Comparison of ENCODE assay signal across 10 cellular contexts in the genomic region with DNA sequence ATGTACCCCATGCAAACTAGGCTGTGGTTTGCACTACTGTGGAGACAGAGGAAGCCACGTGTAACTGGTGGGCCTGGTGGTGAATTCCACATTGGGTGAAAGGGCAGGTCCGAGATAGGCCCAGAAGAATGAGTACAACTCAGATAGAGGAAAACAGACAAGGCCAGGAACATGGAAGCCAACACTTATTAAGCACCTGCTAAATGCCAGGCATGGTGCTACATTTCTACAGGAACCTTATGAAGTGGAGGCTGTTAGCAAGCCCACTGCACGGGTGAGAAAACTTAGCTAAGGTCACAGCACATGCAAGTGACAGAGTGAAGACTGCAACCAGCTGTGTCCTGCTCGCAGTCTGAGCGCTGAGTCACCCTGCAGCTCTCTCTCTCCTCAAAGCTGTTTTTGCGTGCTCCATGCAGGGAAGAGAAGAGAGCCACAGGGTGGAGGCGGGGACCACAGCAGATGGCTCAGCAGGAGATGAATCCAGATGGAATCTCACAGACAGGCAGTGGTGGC.
DNase-seq lines count a peak whose midpoint lies in the region; ATAC-seq and TF ChIP-seq lines count a peak whose summit lies in the region.
"Had no signal": no experiment of that assay in that cellular context is flagged by ENCODE, and none has a peak within 500 bp of the region (broad histone marks: within the 10 kb centered on the region; RNA-seq: fewer than 3 reads in every experiment).

No MANE protein-coding gene starts in this region.

- DNase-seq in AG20443 (ENCODE audit: low spot score): peak; percentile 96
- DNase-seq in HFF-Myc (ENCODE audit: extremely low read depth, low read depth): peak; percentile 80
- DNase-seq in amygdala (lab: John Stamatoyannopoulos, UW): peak in 29 of 56 donors; percentile 2 to 63 (median 29)
- peak; percentile 8 to 41 for DNase-seq in hippocampal formation (lab: John Stamatoyannopoulos, UW)
- DNase-seq in COLO829 (ENCODE audit: low spot score): no peak
- DNase-seq in stimulated activated CD8-positive, alpha-beta memory T cell treated with anti-CD3 and anti-CD28 coated beads, Interleukin-4, amount 100 ng/mL, for 48 hours: no peak
- no peak for DNase-seq in activated T-helper 1 cell treated with anti-CD3 and anti-CD28 coated beads, Interleukin-12 subunit alpha, Interleukin-12 subunit beta, Interleukin-2, Interleukin-4 antibody, amounts not matched to agents 30 ng/mL and 10 ng/mL and 1 ng/mL, durations not matched to agents 14 hours and 24 hours and 36 hours (ENCODE audit: low spot score)
- DNase-seq: kidney had no signal

- no peaks in the 10 kb centered on the region for H3K9me3 Mint-ChIP-seq in activated T-helper 1 cell treated with anti-CD3 and anti-CD28 coated beads, Interleukin-12 subunit alpha, Interleukin-12 subunit beta, Interleukin-2, Interleukin-4 antibody, amounts not matched to agents 30 ng/mL and 10 ng/mL and 1 ng/mL, durations not matched to agents 14 hours and 24 hours and 36 hours

- no peaks in the 10 kb centered on the region for H3K36me3 Mint-ChIP-seq in activated T-helper 1 cell treated with anti-CD3 and anti-CD28 coated beads, Interleukin-12 subunit alpha, Interleukin-12 subunit beta, Interleukin-2, Interleukin-4 antibody, amounts not matched to agents 30 ng/mL and 10 ng/mL and 1 ng/mL, durations not matched to agents 14 hours and 24 hours and 36 hours (ENCODE audit: low read depth)

- H3K27ac Mint-ChIP-seq in activated T-helper 1 cell treated with anti-CD3 and anti-CD28 coated beads, Interleukin-12 subunit alpha, Interleukin-12 subunit beta, Interleukin-2, Interleukin-4 antibody, amounts not matched to agents 30 ng/mL and 10 ng/mL and 1 ng/mL, durations not matched to agents 14 hours and 24 hours and 36 hours: no peak overlapping the region

- ATAC-seq in HG02970 (IDR thresholded peaks at IDR 0.05; ENCODE audit: low FRiP score, unreplicated experiment): no peak

- intact Hi-C loops in activated T-helper 1 cell treated with anti-CD3 and anti-CD28 coated beads, Interleukin-12 subunit alpha, Interleukin-12 subunit beta, Interleukin-2, Interleukin-4 antibody, amounts not matched to agents 30 ng/mL and 10 ng/mL and 1 ng/mL, durations not matched to agents 14 hours and 24 hours and 36 hours (cut with micrococcal nuclease): no loop called here

- H3K4me3 ChIP-seq in HFF-Myc (replicated peaks; ENCODE audit: low read depth, low read length): no peak overlapping the region
- H3K4me3 ChIP-seq: ascending aorta had no signal

- H3K27me3 Mint-ChIP-seq in activated T-helper 1 cell treated with anti-CD3 and anti-CD28 coated beads, Interleukin-12 subunit alpha, Interleukin-12 subunit beta, Interleukin-2, Interleukin-4 antibody, amounts not matched to agents 30 ng/mL and 10 ng/mL and 1 ng/mL, durations not matched to agents 14 hours and 24 hours and 36 hours (ENCODE audit: insufficient read depth): peaks cover 3% of the 10 kb centered on the region

- no peak overlapping the region for H3K4me3 Mint-ChIP-seq in activated T-helper 1 cell treated with anti-CD3 and anti-CD28 coated beads, Interleukin-12 subunit alpha, Interleukin-12 subunit beta, Interleukin-2, Interleukin-4 antibody, amounts not matched to agents 30 ng/mL and 10 ng/mL and 1 ng/mL, durations not matched to agents 14 hours and 24 hours and 36 hours

- TF ChIP-seq CTCF in HFF-Myc (IDR thresholded peaks at IDR 0.05; ENCODE audit: low read depth, low read length, missing control alignments): no peak

- no peaks in the 10 kb centered on the region for H3K4me1 Mint-ChIP-seq in activated T-helper 1 cell treated with anti-CD3 and anti-CD28 coated beads, Interleukin-12 subunit alpha, Interleukin-12 subunit beta, Interleukin-2, Interleukin-4 antibody, amounts not matched to agents 30 ng/mL and 10 ng/mL and 1 ng/mL, durations not matched to agents 14 hours and 24 hours and 36 hours (ENCODE audit: low read depth)

Comparison
In these comparisons a context has a peak if more than half of its experiments do, and no peak if none do; other contexts are left out.
1. DNase-seq: peak in AG20443 (single experiment), HFF-Myc (single experiment), amygdala (29 of 56) and hippocampal formation (2 of 2); none in COLO829 (single experiment), stimulated activated CD8-positive, alpha-beta memory T cell treated with anti-CD3 and anti-CD28 coated beads, Interleukin-4, amount 100 ng/mL, for 48 hours (single experiment) and activated T-helper 1 cell treated with anti-CD3 and anti-CD28 coated beads, Interleukin-12 subunit alpha, Interleukin-12 subunit beta, Interleukin-2, Interleukin-4 antibody, amounts not matched to agents 30 ng/mL and 10 ng/mL and 1 ng/mL, durations not matched to agents 14 hours and 24 hours and 36 hours (single experiment).